7 cellular contexts compared by ENCODE assay signal in the genomic region with DNA sequence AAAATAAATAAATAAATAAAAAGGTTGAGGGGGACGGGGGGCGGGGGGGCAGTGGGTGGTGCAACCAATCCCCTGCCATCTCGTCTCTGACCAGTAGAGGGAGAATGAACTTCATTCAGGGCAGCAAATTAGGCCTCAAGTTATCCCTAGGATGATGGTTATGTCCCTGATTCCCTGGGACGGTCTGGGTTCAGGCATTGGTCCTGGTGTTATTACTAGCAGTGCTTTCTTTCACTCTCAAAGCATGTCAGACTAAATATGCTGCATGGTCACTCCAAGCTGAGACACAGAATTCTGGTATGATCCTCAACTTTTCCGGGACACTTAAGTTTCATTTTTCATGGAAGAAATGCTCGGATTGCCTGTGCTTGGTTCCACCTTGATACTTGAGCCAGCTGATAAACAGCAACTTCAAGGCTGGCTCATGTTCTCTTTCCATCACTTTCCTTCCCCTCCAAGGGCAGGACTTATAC. TPM values are rescaled to one million over a fixed set of nuclear protein-coding genes. Genes with fewer than 3 reads are reported as not detected.
A peak's percentile ranks its signal among the peaks of the same experiment; 100 is the strongest.
DNase-seq lines count a peak whose midpoint lies in the region; ATAC-seq and TF ChIP-seq lines count a peak whose summit lies in the region.

No MANE protein-coding gene starts in this region.

- DNase-seq in DMS153 (lab: John Stamatoyannopoulos, UW): peak; percentile 17
- peak; percentile 47 for DNase-seq in HuH-7 (ENCODE audit: low spot score)
- DNase-seq in SKM-1 (lab: John Stamatoyannopoulos, UW; ENCODE audit: unreplicated experiment): peak; percentile 10
- no peak for DNase-seq in epithelial cell of proximal tubule (ENCODE audit: low read depth)
- DNase-seq in naive B cell: peak; percentile 28

- H3K27ac Mint-ChIP-seq in naive B cell: no peak overlapping the region

- no peak overlapping the region for H3K4me3 ChIP-seq in epithelial cell of proximal tubule (ENCODE audit: low read depth, low read length)

- ATAC-seq in naive B cell (ENCODE audit: low read depth in 2 of 2) (no peak), HG03097 (IDR thresholded peaks at IDR 0.05; ENCODE audit: low FRiP score, unreplicated experiment) (no peak), HG02981 (IDR thresholded peaks at IDR 0.05; ENCODE audit: unreplicated experiment) (no peak)

- H3K9me3 Mint-ChIP-seq in naive B cell: no peaks in the 10 kb centered on the region

- peaks cover 0 to under 1% of the 10 kb centered on the region in 2 donors for H3K36me3 Mint-ChIP-seq in naive B cell

- TF ChIP-seq CTCF in epithelial cell of proximal tubule (conservative IDR thresholded peaks at IDR 0.05; ENCODE audit: low read depth, low read length): peak; percentile 51

- H3K27me3 Mint-ChIP-seq in naive B cell: no peaks in the 10 kb centered on the region

- no peak overlapping the region for H3K4me3 Mint-ChIP-seq in naive B cell

- H3K4me1 Mint-ChIP-seq in naive B cell: peaks cover 25 to 45% (median 44%) of the 10 kb centered on the region in 3 donors

RNA-seq across cellular contexts. Expression of gene DAP, which starts 59.4 kb away (rescaled TPM):
- 25.8 and 45.9 TPM in 2 replicates for total RNA-seq in epithelial cell of proximal tubule
- polyA plus RNA-seq in naive B cell (ENCODE audit: low read depth in 6 of 6): 10 to 100 TPM; 48.6 to 90.4 (median 62.8) TPM
